18 cellular contexts compared by ENCODE assay signal in the genomic region with DNA sequence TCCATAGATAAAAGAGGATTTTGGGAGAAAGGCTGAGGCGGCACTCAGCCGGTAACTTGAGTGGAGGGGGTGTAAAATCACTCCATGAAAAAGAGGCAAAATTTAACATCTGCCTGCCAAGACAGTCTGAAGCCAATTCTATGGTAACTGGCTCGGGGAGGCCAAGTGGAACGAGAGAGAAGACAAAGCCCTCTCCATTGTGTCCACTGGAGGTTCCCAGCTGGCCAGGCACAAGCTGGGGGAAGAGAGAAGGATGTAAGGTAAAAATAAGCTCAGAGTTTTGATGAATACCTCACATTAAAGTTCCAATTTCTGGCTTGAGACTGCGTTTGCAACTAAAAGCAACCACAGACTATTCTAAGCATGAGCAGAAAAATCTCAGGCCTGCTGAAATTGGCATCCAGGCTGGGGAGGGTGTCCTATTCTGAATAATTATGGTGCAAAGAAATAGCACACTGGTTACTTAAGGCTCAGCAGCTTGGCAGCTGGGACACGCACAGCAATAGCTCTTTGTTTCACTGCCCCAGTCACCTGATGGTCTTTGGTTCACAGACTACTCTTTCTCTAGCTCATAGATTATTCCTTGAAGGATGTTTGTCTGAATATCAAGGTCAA. TPM values are rescaled to one million over a fixed set of nuclear protein-coding genes. Genes with fewer than 3 reads are reported as not detected.
DNase-seq lines count a peak whose midpoint lies in the region; ATAC-seq, FAIRE-seq and TF ChIP-seq lines count a peak whose summit lies in the region.
"Had no signal": no experiment of that assay in that cellular context is flagged by ENCODE, and none has a peak within 500 bp of the region (broad histone marks: within the 10 kb centered on the region; RNA-seq: fewer than 3 reads in every experiment).

No MANE protein-coding gene starts in this region.

- no peak overlapping the region for H2BK20ac ChIP-seq in H1 (ENCODE audit: low read length)

- H3K18ac ChIP-seq in H1 (ENCODE audit: extremely low read depth, low read length) = no peak overlapping the region
- no peak overlapping the region for H3K18ac ChIP-seq in mesenchymal stem cell (ENCODE audit: low read depth in 1 of 2, low read length in 2 of 2)

- FAIRE-seq in H1 (lab: Jason Lieb, UNC) = no peak

- no peak overlapping the region for H2AK5ac ChIP-seq in H1 (ENCODE audit: low read depth, low read length)
- no peak overlapping the region for H2AK5ac ChIP-seq in mesenchymal stem cell (ENCODE audit: low read length, severe bottlenecking)

- H3K23ac ChIP-seq in H1 (ENCODE audit: insufficient read length) = no peak overlapping the region
- H3K23ac ChIP-seq in mesenchymal stem cell (ENCODE audit: low read length in 2 of 2) = no peak overlapping the region

- H4K5ac ChIP-seq in H1 (ENCODE audit: insufficient read length, low read depth, low read length) = no peak overlapping the region

- no peak overlapping the region for H2BK120ac ChIP-seq in H1 (replicated peaks; ENCODE audit: low read depth, low read length)
- no peak overlapping the region for H2BK120ac ChIP-seq in mesenchymal stem cell (ENCODE audit: low read depth, low read length)

- no peak overlapping the region for H4K91ac ChIP-seq in H1 (replicated peaks; ENCODE audit: insufficient read length, low read length)
- no peak overlapping the region for H4K91ac ChIP-seq in mesenchymal stem cell (ENCODE audit: low read length)

- peaks cover 3% of the 10 kb centered on the region for H3K27me3 Mint-ChIP-seq in activated CD8-positive, alpha-beta T cell treated with anti-CD3 and anti-CD28 coated beads for 36 hours
- H3K27me3 Mint-ChIP-seq in type B pancreatic cell = peaks cover under 1% of the 10 kb centered on the region

- H2AFZ ChIP-seq in H1 (ENCODE audit: low read length) (peak overlapping the region; percentile 32; the same call in 1 of the 2 replicates), mesenchymal stem cell (ENCODE audit: low read depth, low read length) (no peak overlapping the region)

- H3K4me3 ChIP-seq in MG63 (no peak overlapping the region), H1 (ENCODE audit: extremely low read depth in 1 of 4, insufficient read depth in 2 of 4, low read depth in 3 of 4, low read length in 4 of 4) (no peak overlapping the region), mesenchymal stem cell (ENCODE audit: insufficient read depth in 1 of 2, low read depth in 1 of 2, low read length in 2 of 2) (no peak overlapping the region)
- H3K4me3 ChIP-seq: smooth muscle cell had no signal

- no peak overlapping the region for H3K27ac ChIP-seq in H1 (ENCODE audit: low read depth, low read length)
- no peak overlapping the region for H3K27ac ChIP-seq in mesenchymal stem cell (ENCODE audit: low read length, poor library complexity, severe bottlenecking)
- H3K27ac ChIP-seq: C4-2B, RWPE1 had no signal

- H3K27ac Mint-ChIP-seq in activated CD8-positive, alpha-beta T cell treated with anti-CD3 and anti-CD28 coated beads for 36 hours = no peak overlapping the region
- no peak overlapping the region for H3K27ac Mint-ChIP-seq in type B pancreatic cell
- H3K27ac Mint-ChIP-seq: T-helper 1 cell treated with Interleukin-12 subunit alpha and Interleukin-12 subunit beta and Interleukin-4 antibody, amounts not matched to agents 30 μg/mL and 1 μg/mL, for 36 hours had no signal

- H3K79me1 ChIP-seq in H1 (ENCODE audit: low read depth, low read length) (no peaks in the 10 kb centered on the region), mesenchymal stem cell (replicated peaks; ENCODE audit: low read length, poor library complexity, severe bottlenecking) (no peaks in the 10 kb centered on the region)

- no peaks in the 10 kb centered on the region for H3K36me3 Mint-ChIP-seq in activated CD8-positive, alpha-beta T cell treated with anti-CD3 and anti-CD28 coated beads for 36 hours (ENCODE audit: low read depth)
- H3K36me3 Mint-ChIP-seq in type B pancreatic cell = no peaks in the 10 kb centered on the region

- H2BK5ac ChIP-seq in H1 (ENCODE audit: low read depth, low read length) (no peak overlapping the region), mesenchymal stem cell (ENCODE audit: low read depth, low read length, poor library complexity, severe bottlenecking) (no peak overlapping the region)

- TF ChIP-seq RAD21 in H1 (IDR thresholded peaks at IDR 0.05 in 1 of 2, conservative IDR thresholded peaks at IDR 0.05 in 1 of 2; ENCODE audit: low read depth in 2 of 2, low read length in 2 of 2) = no peak

- H3K36me3 ChIP-seq in MG63 = no peaks in the 10 kb centered on the region
- H3K36me3 ChIP-seq in H1 (ENCODE audit: control insufficient read depth in 2 of 4, insufficient read depth in 4 of 4, low read length in 3 of 4) = no peaks in the 10 kb centered on the region
- no peaks in the 10 kb centered on the region for H3K36me3 ChIP-seq in mesenchymal stem cell (ENCODE audit: control insufficient read depth in 1 of 2, insufficient read depth in 2 of 2, low read depth in 1 of 2, low read length in 2 of 2)

- intact Hi-C loops in activated CD8-positive, alpha-beta T cell treated with anti-CD3 and anti-CD28 coated beads for 36 hours (cut with micrococcal nuclease) = no loop called here

- no peak overlapping the region for H3K4me3 Mint-ChIP-seq in activated CD8-positive, alpha-beta T cell treated with anti-CD3 and anti-CD28 coated beads for 36 hours
- H3K4me3 Mint-ChIP-seq in type B pancreatic cell = no peak overlapping the region
- H3K4me3 Mint-ChIP-seq: T-helper 1 cell treated with Interleukin-12 subunit alpha and Interleukin-12 subunit beta and Interleukin-4 antibody, amounts not matched to agents 30 μg/mL and 1 μg/mL, for 36 hours had no signal

- no peak for TF ChIP-seq EP300 in H1 (IDR thresholded peaks at IDR 0.05; ENCODE audit: borderline replicate concordance in 1 of 2, low read depth in 2 of 2, low read length in 2 of 2)

- H3K56ac ChIP-seq in H1 (replicated peaks; ENCODE audit: insufficient read length, low read depth, low read length) = no peak overlapping the region

- DNase-seq in AG20443 (ENCODE audit: low spot score) = peak; percentile 84
- DNase-seq in MG63 = peak; percentile 42
- no peak for DNase-seq in H1 (ENCODE audit: low read depth in 1 of 2, low spot score in 2 of 2)
- peak; percentile 37 for DNase-seq in occipital lobe (lab: John Stamatoyannopoulos, UW)
- DNase-seq in NCI-H146 (lab: John Stamatoyannopoulos, UW) = no peak
- DNase-seq in activated CD8-positive, alpha-beta T cell treated with anti-CD3 and anti-CD28 coated beads for 36 hours = no peak
- no peak for DNase-seq in mesenchymal stem cell
- DNase-seq in type B pancreatic cell (ENCODE audit: extremely low spot score, unreplicated experiment) = no peak
- DNase-seq: activated CD4-positive, CD25-positive, alpha-beta regulatory T cell treated with anti-CD3 and anti-CD28 coated beads, Interleukin-2, amount 50 U/mL, for 72 hours; activated T-cell treated with anti-CD3 and anti-CD28 coated beads for 4 hours; DMS79 treated with DMSO at 0.1 percent for 48 hours; mammary epithelial cell; NCI-H1436 treated with DMSO at 0.1 percent for 48 hours; NCI-H526 treated with DMSO at 0.1 percent for 48 hours had no signal

- CTCF ChIA-PET in H1 (lab: Charles Lee; ENCODE audit: partially characterized antibody) = interaction anchor here (1.0 to 3.8 kb wide), 6 partner anchors 10 to 375 kb away, joined by 3 to 22 read pairs (median 4); no protein-coding TSS in a partner anchor
- CTCF ChIA-PET in activated CD8-positive, alpha-beta T cell treated with anti-CD3 and anti-CD28 coated beads for 36 hours (lab: Charles Lee) = interaction anchor here (1.0 to 1.9 kb wide), 3 partner anchors 57 to 114 kb away, joined by 3 to 6 read pairs (median 4); no protein-coding TSS in a partner anchor

- H3K4me2 ChIP-seq in H1 (ENCODE audit: insufficient read depth in 1 of 2, low read depth in 2 of 2, low read length in 2 of 2) (no peak overlapping the region), mesenchymal stem cell (ENCODE audit: low read length, poor library complexity, severe bottlenecking) (no peak overlapping the region)
- H3K4me2 ChIP-seq: smooth muscle cell had no signal

- no peaks in the 10 kb centered on the region for H3K9me3 Mint-ChIP-seq in activated CD8-positive, alpha-beta T cell treated with anti-CD3 and anti-CD28 coated beads for 36 hours
- H3K9me3 Mint-ChIP-seq in type B pancreatic cell = peaks cover 2% of the 10 kb centered on the region
- H3K9me3 Mint-ChIP-seq: T-helper 1 cell treated with Interleukin-12 subunit alpha and Interleukin-12 subunit beta and Interleukin-4 antibody, amounts not matched to agents 30 μg/mL and 1 μg/mL, for 36 hours had no signal

- POLR2A ChIA-PET in H1 (lab: Charles Lee; ENCODE audit: partially characterized antibody) = no interaction called here
- POLR2A ChIA-PET in activated CD8-positive, alpha-beta T cell treated with anti-CD3 and anti-CD28 coated beads for 36 hours (lab: Charles Lee) = interaction anchor here (0.6 kb wide), 1 partner anchor 544 kb away, joined by 3 read pairs; the partner anchor contains the start of gene PARL

- H3K14ac ChIP-seq in H1 (ENCODE audit: insufficient read length) (no peak overlapping the region), mesenchymal stem cell (ENCODE audit: low read length in 2 of 2) (no peak overlapping the region)

- H4K8ac ChIP-seq in H1 (ENCODE audit: extremely low read depth, insufficient read depth, low read length) = no peak overlapping the region
- H4K8ac ChIP-seq in mesenchymal stem cell (ENCODE audit: low read length) = no peak overlapping the region

- no peaks in the 10 kb centered on the region for H3K9me3 ChIP-seq in MG63
- H3K9me3 ChIP-seq in H1 (ENCODE audit: insufficient read depth in 2 of 2, low read depth in 1 of 2, low read length in 1 of 2) = no peaks in the 10 kb centered on the region
- H3K9me3 ChIP-seq in mesenchymal stem cell (ENCODE audit: control insufficient read depth, low read length) = no peaks in the 10 kb centered on the region

- no peaks in the 10 kb centered on the region for H3K79me2 ChIP-seq in H1 (ENCODE audit: control insufficient read depth in 1 of 2, insufficient read depth in 2 of 2, low read length in 2 of 2)

- H3K4ac ChIP-seq in H1 (replicated peaks; ENCODE audit: insufficient read length, low read depth, low read length) (no peak overlapping the region), mesenchymal stem cell (ENCODE audit: low read depth in 1 of 2, low read length in 2 of 2) (no peak overlapping the region)

- no peak for TF ChIP-seq POLR2A in H1 (IDR thresholded peaks at IDR 0.05; ENCODE audit: control extremely low read depth in 1 of 2, low read depth in 2 of 2, low read length in 2 of 2)

- H3K27me3 ChIP-seq in MG63 (no peaks in the 10 kb centered on the region), H1 (replicated peaks in 1 of 4; ENCODE audit: control insufficient read depth in 3 of 4, extremely low read depth in 1 of 4, insufficient read depth in 3 of 4, low read length in 3 of 4) (no peaks in the 10 kb centered on the region), mesenchymal stem cell (ENCODE audit: control insufficient read depth in 1 of 2, insufficient read depth in 1 of 2, low read length in 2 of 2) (peaks cover 20 to 22% of the 10 kb centered on the region in 2 experiments)

- H2BK15ac ChIP-seq in H1 (ENCODE audit: low read length) (no peak overlapping the region), mesenchymal stem cell (ENCODE audit: low read depth, poor library complexity, severe bottlenecking) (no peak overlapping the region)

- no peaks in the 10 kb centered on the region for H4K20me1 ChIP-seq in H1 (replicated peaks in 1 of 2; ENCODE audit: control insufficient read depth in 1 of 2, insufficient read depth in 2 of 2, low read length in 2 of 2)

- 90% methylated on average over 6 of the region's 6 CpGs; no CpG with 5 or more reads in 1 of the 2 experiments for WGBS in H1 (ENCODE audit: extremely low coverage in 1 of 2, insufficient coverage in 1 of 2, insufficient read length in 1 of 2, insufficient replicate concordance in 2 of 2, low coverage in 1 of 2, low lambda C conversion rate in 2 of 2, missing lambda C conversion rate in 1 of 2), 2 experiments
- 90% methylated on average over 6 of the region's 6 CpGs for WGBS in mesenchymal stem cell

- H3K4me1 ChIP-seq in H1 (replicated peaks in 1 of 4; ENCODE audit: control insufficient read depth in 3 of 4, insufficient read depth in 4 of 4, low read length in 3 of 4) (no peaks in the 10 kb centered on the region), mesenchymal stem cell (ENCODE audit: control insufficient read depth, insufficient read depth, low read depth, low read length) (no peaks in the 10 kb centered on the region)

- TF ChIP-seq CTCF in H1 (IDR thresholded peaks at IDR 0.05; ENCODE audit: control extremely low read depth in 1 of 3, insufficient read depth in 1 of 3, low read depth in 1 of 3, low read length in 3 of 3) (no peak), type B pancreatic cell (conservative IDR thresholded peaks at IDR 0.05) (no peak)
- TF ChIP-seq CTCF in activated CD8-positive, alpha-beta T cell treated with anti-CD3 and anti-CD28 coated beads for 36 hours (IDR thresholded peaks at IDR 0.05) = no peak

- no peak overlapping the region for H2BK12ac ChIP-seq in H1 (ENCODE audit: low read depth, low read length)
- no peak overlapping the region for H2BK12ac ChIP-seq in mesenchymal stem cell (ENCODE audit: low read length in 2 of 2)

- no peaks in the 10 kb centered on the region; the same call in 1 of the 2 replicates for H3K23me2 ChIP-seq in H1 (ENCODE audit: low read depth, low read length)

- H3K4me1 Mint-ChIP-seq in activated CD8-positive, alpha-beta T cell treated with anti-CD3 and anti-CD28 coated beads for 36 hours (ENCODE audit: low read depth) = no peaks in the 10 kb centered on the region
- no peaks in the 10 kb centered on the region for H3K4me1 Mint-ChIP-seq in type B pancreatic cell (ENCODE audit: unreplicated experiment)

- no peak overlapping the region for H3K9ac ChIP-seq in H1 (replicated peaks in 1 of 4; ENCODE audit: extremely low read depth in 1 of 4, low read depth in 3 of 4, low read length in 3 of 4)
- H3K9ac ChIP-seq in mesenchymal stem cell (ENCODE audit: low read length) = no peak overlapping the region

- no peak for ATAC-seq in activated CD8-positive, alpha-beta T cell treated with anti-CD3 and anti-CD28 coated beads for 36 hours

RNA-seq across cellular contexts. Expression of gene CHRD, which starts 48.8 kb away (rescaled TPM):
- 0.03 TPM in 1 of 2 replicates, not detected in the other for total RNA-seq in MG63 (2014; rRNA removed; shearing (Covaris generic); ENCODE audit: low replicate concordance)
- total RNA-seq in H1 (2021; fragmentation: NEBNext Ultra II Directional; extraction: Animal tissue kit (Norgen Biotek cat#: 25700)) = 0.63 and 0.86 TPM in 2 replicates
- polyA plus RNA-seq in H1 (2011; rRNA removed) = 0.62 and 1.7 TPM in 2 replicates
- polyA plus RNA-seq in H1 (2011; cell fraction: cytosol; rRNA removed) = 1.4 TPM
- polyA plus RNA-seq in H1 (2011; cell fraction: nucleus; rRNA removed) = 10.3 TPM
- 0.52 to 1.4 TPM (median 0.80 TPM) in 4 replicates for polyA plus RNA-seq in H1 (2012, experiment 1 of 2)
- 0.98 TPM for polyA plus RNA-seq in H1 (2012, experiment 2 of 2)
- polyA plus RNA-seq in H1 (2013, experiment 1 of 2) = 0.28 TPM
- 0.35 TPM for polyA plus RNA-seq in H1 (2013, experiment 2 of 2)
- polyA minus RNA-seq in H1 (2011; rRNA and poly(A)+ RNA removed) = 0.15 and 0.22 TPM in 2 replicates
- 0.37 TPM for polyA minus RNA-seq in H1 (2011; cell fraction: cytosol; rRNA and poly(A)+ RNA removed)
- polyA minus RNA-seq in H1 (2011; cell fraction: nucleus; rRNA and poly(A)+ RNA removed) = 2.3 TPM
- 11.4 TPM for total RNA-seq in occipital lobe
- not detected for total RNA-seq in activated CD8-positive, alpha-beta T cell treated with anti-CD3 and anti-CD28 coated beads for 36 hours
- polyA plus RNA-seq in mesenchymal stem cell (2013, experiment 1 of 2) = 0.73 TPM
- 0.63 TPM for polyA plus RNA-seq in mesenchymal stem cell (2013, experiment 2 of 2)
- total RNA-seq in type B pancreatic cell (ENCODE audit: low replicate concordance) = 6.4 and 35.5 TPM in 2 replicates
- total RNA-seq: mammary epithelial cell had no signal
- polyA plus RNA-seq: mammary epithelial cell had no signal

RNA-seq across cellular contexts. Expression of gene THPO, which starts 50.7 kb away (rescaled TPM):
- not detected in 2 replicates for total RNA-seq in MG63 (2014; rRNA removed; shearing (Covaris generic); ENCODE audit: low replicate concordance)
- total RNA-seq in H1 (2021; fragmentation: NEBNext Ultra II Directional; extraction: Animal tissue kit (Norgen Biotek cat#: 25700)) = 0.40 and 1.2 TPM in 2 replicates
- polyA plus RNA-seq in H1 (2011; rRNA removed) = 0.82 and 1.4 TPM in 2 replicates
- polyA plus RNA-seq in H1 (2011; cell fraction: cytosol; rRNA removed) = 0.56 TPM
- 0.94 TPM for polyA plus RNA-seq in H1 (2011; cell fraction: nucleus; rRNA removed)
- 0.68 to 1.2 TPM (median 0.87 TPM) in 4 replicates for polyA plus RNA-seq in H1 (2012, experiment 1 of 2)
- polyA plus RNA-seq in H1 (2012, experiment 2 of 2) = 0.66 TPM
- 0.43 TPM for polyA plus RNA-seq in H1 (2013, experiment 1 of 2)
- 0.53 TPM for polyA plus RNA-seq in H1 (2013, experiment 2 of 2)
- polyA minus RNA-seq in H1 (2011; rRNA and poly(A)+ RNA removed) = 0.37 and 1.0 TPM in 2 replicates
- 1.2 TPM for polyA minus RNA-seq in H1 (2011; cell fraction: cytosol; rRNA and poly(A)+ RNA removed)
- 0.50 TPM for polyA minus RNA-seq in H1 (2011; cell fraction: nucleus; rRNA and poly(A)+ RNA removed)
- total RNA-seq in occipital lobe (not detected), type B pancreatic cell (ENCODE audit: low replicate concordance) (0.41 and 0.52 TPM in 2 replicates)
- not detected for total RNA-seq in activated CD8-positive, alpha-beta T cell treated with anti-CD3 and anti-CD28 coated beads for 36 hours
- 0.26 TPM for polyA plus RNA-seq in mesenchymal stem cell (2013, experiment 1 of 2)
- polyA plus RNA-seq in mesenchymal stem cell (2013, experiment 2 of 2) = 0.18 TPM
- total RNA-seq: mammary epithelial cell, smooth muscle cell had no signal
- polyA plus RNA-seq: mammary epithelial cell had no signal

Comparison
In these comparisons a context has a peak if more than half of its experiments do, and no peak if none do; other contexts are left out.
1. DNase-seq: peak in AG20443 (single experiment), MG63 (single experiment) and occipital lobe (single experiment); none in H1 (0 of 2), NCI-H146 (single experiment), activated CD8-positive, alpha-beta T cell treated with anti-CD3 and anti-CD28 coated beads for 36 hours (single experiment), mesenchymal stem cell (single experiment) and type B pancreatic cell (single experiment).